In genomic region chr4:4430492-4431195, GRCh38 we compare ENCODE assay signal across 1 cellular context.
TF ChIP-seq lines count a peak whose summit lies in the region.

No MANE protein-coding gene starts in this region.

TF ChIP-seq in HEK293, 187 proteins besides CTCF, POLR2A, EP300 and RAD21 (continued from another document):
- TF ChIP-seq SCRT2 (tag by site-specific recombination; IDR thresholded peaks at IDR 0.05) (peak; percentile 44; the same call in 1 of the 2 replicates), HIC1 (tag by site-specific recombination; IDR thresholded peaks at IDR 0.05) (no peak), SETDB1 (IDR thresholded peaks at IDR 0.05; ENCODE audit: insufficient read length, low read length) (no peak), ZBTB44 (tag by site-specific recombination; IDR thresholded peaks at IDR 0.05) (peak; percentile 13; the same call in 1 of the 2 replicates)
TF ChIP-seq in HEK293: peak in this region for 4.
